In the genomic region with DNA sequence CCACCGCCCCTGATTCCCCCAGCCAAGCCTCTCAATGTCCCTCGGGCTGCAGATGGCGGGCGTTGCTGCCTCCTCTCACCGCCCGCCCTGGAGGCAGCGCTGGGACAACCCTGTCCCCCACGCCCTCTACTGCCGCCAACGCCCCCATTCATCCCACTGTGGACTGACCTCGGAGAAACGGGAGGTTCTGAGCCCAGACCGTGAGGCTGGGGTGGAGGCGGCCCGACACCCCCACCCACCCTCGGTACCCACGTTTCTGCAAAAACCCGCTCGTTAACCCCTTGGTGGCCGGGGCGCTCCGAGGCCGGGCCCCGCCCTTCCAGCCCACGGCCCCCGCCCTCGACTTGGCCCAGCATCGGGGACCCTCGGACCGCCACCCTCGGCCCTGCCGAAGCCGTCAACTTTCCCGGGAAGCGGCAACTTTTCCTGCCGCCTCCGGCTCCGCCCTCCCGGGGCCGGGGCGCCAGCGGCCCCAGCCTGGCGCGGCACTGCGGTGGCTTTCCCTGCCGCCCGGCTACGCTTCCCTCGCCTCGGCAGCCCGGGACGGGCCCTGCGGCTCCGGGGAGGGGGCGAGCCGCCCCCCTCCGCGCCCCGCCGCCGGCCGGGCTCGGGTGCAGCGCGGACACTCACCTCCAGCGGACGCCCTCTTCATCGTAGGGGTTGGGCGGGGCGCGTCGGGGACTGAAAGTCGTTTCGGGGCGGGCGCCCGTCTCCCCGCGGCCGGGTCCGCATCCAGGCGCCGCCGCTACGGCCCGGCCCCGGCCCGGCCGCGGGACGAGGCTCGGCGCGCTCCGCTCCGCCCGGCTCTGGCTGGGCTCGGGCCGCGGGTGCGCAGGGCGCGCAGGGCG, we compare ENCODE assay signal across 8 cellular contexts. TPM values are rescaled to one million over a fixed set of nuclear protein-coding genes. Genes with fewer than 3 reads are reported as not detected.
A peak's percentile ranks its signal among the peaks of the same experiment; 100 is the strongest.
DNase-seq lines count a peak whose midpoint lies in the region; ATAC-seq and TF ChIP-seq lines count a peak whose summit lies in the region.

No MANE protein-coding gene starts in this region.

- no peaks in the 10 kb centered on the region for H3K79me2 ChIP-seq in mesendoderm (ENCODE audit: control insufficient read depth, insufficient read depth, low read length)

- H3K4me3 ChIP-seq in mesendoderm (ENCODE audit: low read length) (peak overlapping the region; percentile 34), aorta (ENCODE audit: low read length in 2 of 2) (peak overlapping the region; percentile 31 to 34)

- no peak for ATAC-seq in aorta (ENCODE audit: low FRiP score)
- no peak for ATAC-seq in GM21447 (IDR thresholded peaks at IDR 0.05; ENCODE audit: unreplicated experiment)
- ATAC-seq in HG03565 (IDR thresholded peaks at IDR 0.05; ENCODE audit: unreplicated experiment): no peak

- H3K36me3 ChIP-seq in mesendoderm (ENCODE audit: control insufficient read depth, insufficient read depth, low read length) (no peaks in the 10 kb centered on the region), aorta (ENCODE audit: control insufficient read depth in 1 of 2, insufficient read depth in 2 of 2, low read length in 1 of 2) (no peaks in the 10 kb centered on the region)

- peak overlapping the region; percentile 65 for H3K18ac ChIP-seq in mesendoderm (ENCODE audit: low read length)

- H3K23ac ChIP-seq in mesendoderm (ENCODE audit: low read length): no peak overlapping the region

- no peak overlapping the region for H2BK15ac ChIP-seq in mesendoderm (replicated peaks; ENCODE audit: low read depth)

- peak overlapping the region; percentile 59 for H3K4me2 ChIP-seq in mesendoderm (ENCODE audit: low read length)

- no peak overlapping the region for H4K8ac ChIP-seq in mesendoderm (ENCODE audit: low read depth, low read length)

- H3K9me3 ChIP-seq in aorta (ENCODE audit: control insufficient read depth, low read length): no peaks in the 10 kb centered on the region

- no CpG with 5 or more reads among the region's 104 CpGs for WGBS in mesendoderm (ENCODE audit: extremely low coverage, insufficient coverage, low lambda C conversion rate)
- WGBS in aorta, 2 donors: 1 to 2% methylated on average over 60 to 104 of the region's 104 CpGs

- no peaks in the 10 kb centered on the region for H3K27me3 Mint-ChIP-seq in brain
- peaks cover 3% of the 10 kb centered on the region for H3K27me3 Mint-ChIP-seq in HFFc6 (ENCODE audit: insufficient read depth)

- H3K27me3 ChIP-seq in mesendoderm (ENCODE audit: insufficient read depth, low read length, poor library complexity) (no peaks in the 10 kb centered on the region), aorta (ENCODE audit: control insufficient read depth in 1 of 2, insufficient read depth in 2 of 2, low read length in 1 of 2) (no peaks in the 10 kb centered on the region)

- H3K79me1 ChIP-seq in mesendoderm (ENCODE audit: low read length): no peaks in the 10 kb centered on the region

- no peak overlapping the region for H3K4ac ChIP-seq in mesendoderm (ENCODE audit: low read depth, low read length)

- H3K27ac Mint-ChIP-seq in brain (peak overlapping the region in 1 of 5 experiments; percentile 69), HFFc6 (no peak overlapping the region)

- H3K27ac ChIP-seq in mesendoderm (ENCODE audit: low read depth, low read length) (no peak overlapping the region), aorta (ENCODE audit: low read depth in 1 of 2, low read length in 2 of 2) (no peak overlapping the region)

- no peak overlapping the region for H2AK5ac ChIP-seq in mesendoderm (ENCODE audit: low read length)

- H3K56ac ChIP-seq in mesendoderm (ENCODE audit: low read length): peak overlapping the region; percentile 74

- H2BK120ac ChIP-seq in mesendoderm (ENCODE audit: low read depth, low read length): no peak overlapping the region

- TF ChIP-seq CTCF in brain (conservative IDR thresholded peaks at IDR 0.05) (peak in 1 of 2 experiments; percentile 19), HFFc6 (IDR thresholded peaks at IDR 0.05) (no peak)

- peak overlapping the region; percentile 64 for H3K9ac ChIP-seq in mesendoderm (ENCODE audit: low read length)

- intact Hi-C loops in aorta (cut with DNase I): loop anchor here (2.0 to 5.0 kb wide), 3 partner anchors 90 to 111 kb away; no protein-coding TSS in a partner anchor

- H3K4me1 Mint-ChIP-seq in brain (peaks cover 55% of the 10 kb centered on the region), HFFc6 (ENCODE audit: low read depth) (peaks cover 8% of the 10 kb centered on the region; the same call in 1 of the 2 replicates)

- H3K9me3 Mint-ChIP-seq in brain (no peaks in the 10 kb centered on the region), HFFc6 (no peaks in the 10 kb centered on the region)

- DNase-seq in stimulated activated CD4-positive, alpha-beta T cell treated with anti-CD3 and anti-CD28 coated beads, Interleukin-4, amount 100 ng/mL, for 1 hour: peak; percentile 10
- DNase-seq in stimulated activated CD4-positive, alpha-beta T cell treated with anti-CD3 and anti-CD28 coated beads, Interleukin-1b, Interleukin-23, amount 100 ng/mL, for 48 hours: no peak
- peak; percentile 20 for DNase-seq in mesendoderm
- DNase-seq in aorta: no peak
- no peak for DNase-seq in HFFc6

- H4K5ac ChIP-seq in mesendoderm (ENCODE audit: low read length): no peak overlapping the region

- no peak overlapping the region for H2BK5ac ChIP-seq in mesendoderm (ENCODE audit: low read length)

- H3K4me1 ChIP-seq in mesendoderm (ENCODE audit: control insufficient read depth, low read depth, low read length) (no peaks in the 10 kb centered on the region), aorta (ENCODE audit: control insufficient read depth in 1 of 2, insufficient read depth in 2 of 2, low read length in 2 of 2) (no peaks in the 10 kb centered on the region)

- H3K4me3 Mint-ChIP-seq in brain (peak overlapping the region; percentile 81 to 86 (median 84)), HFFc6 (no peak overlapping the region)

- no peaks in the 10 kb centered on the region for H3K36me3 Mint-ChIP-seq in brain
- H3K36me3 Mint-ChIP-seq in HFFc6 (ENCODE audit: low read depth): no peaks in the 10 kb centered on the region

RNA-seq across cellular contexts. Expression of gene RTN4R, which starts 0.5 kb away (rescaled TPM):
- 21.3 TPM for polyA plus RNA-seq in brain (ENCODE audit: insufficient read depth, low read depth, low replicate concordance)
- 17.3 TPM for polyA plus RNA-seq in mesendoderm (2013, experiment 1 of 2)
- polyA plus RNA-seq in mesendoderm (2013, experiment 2 of 2): 17.0 TPM
- 1 to 10 TPM; 1.3 to 2.7 TPM for total RNA-seq in aorta
- polyA plus RNA-seq in aorta: under 1 TPM; 0.05 to 0.75 TPM
- under 1 TPM; 0.14 to 0.85 (median 0.35) TPM for total RNA-seq in HFFc6 (2021; fragmentation: NEBNext Ultra II Directional; extraction: Animal tissue kit (Norgen Biotek cat#: 25700))

RNA-seq across cellular contexts. Expression of gene DGCR6L, which starts 52.2 kb away (rescaled TPM):
- polyA plus RNA-seq in brain (ENCODE audit: insufficient read depth, low read depth, low replicate concordance) (119 TPM), aorta (10 to 100 TPM; 70.0 to 73.5 TPM)
- 27.2 TPM for polyA plus RNA-seq in mesendoderm (2013, experiment 1 of 2)
- polyA plus RNA-seq in mesendoderm (2013, experiment 2 of 2): 27.9 TPM
- total RNA-seq in aorta: 10 to 100 TPM; 24.1 to 32.3 TPM
- 10 to 100 TPM; 46.3 to 52.4 (median 48.4) TPM for total RNA-seq in HFFc6 (2021; fragmentation: NEBNext Ultra II Directional; extraction: Animal tissue kit (Norgen Biotek cat#: 25700))

Comparison
In these comparisons a context has a peak if more than half of its experiments do, and no peak if none do; other contexts are left out.
1. DNase-seq: peak in stimulated activated CD4-positive, alpha-beta T cell treated with anti-CD3 and anti-CD28 coated beads, Interleukin-4, amount 100 ng/mL, for 1 hour (single experiment) and mesendoderm (single experiment); none in stimulated activated CD4-positive, alpha-beta T cell treated with anti-CD3 and anti-CD28 coated beads, Interleukin-1b, Interleukin-23, amount 100 ng/mL, for 48 hours (single experiment), aorta (0 of 2) and HFFc6 (single experiment).